Comparison of ENCODE assay signal across 1 cellular context in genomic region chr17:7313890-7314718, GRCh38.
TF ChIP-seq lines count a peak whose summit lies in the region.

No MANE protein-coding gene starts in this region.

TF ChIP-seq in GM23338, 12 proteins besides CTCF, POLR2A, EP300 and RAD21 (continued from another document):
- TF ChIP-seq ZNF462 (CRISPR knock-in tag; IDR thresholded peaks at IDR 0.05) (no peak), ETS1 (IDR thresholded peaks at IDR 0.05) (no peak), JUNB (IDR thresholded peaks at IDR 0.05; ENCODE audit: unreplicated experiment) (no peak), ZNF114 (CRISPR knock-in tag; IDR thresholded peaks at IDR 0.05) (no peak)
